ENCODE assay signal across 28 cellular contexts in the genomic region with DNA sequence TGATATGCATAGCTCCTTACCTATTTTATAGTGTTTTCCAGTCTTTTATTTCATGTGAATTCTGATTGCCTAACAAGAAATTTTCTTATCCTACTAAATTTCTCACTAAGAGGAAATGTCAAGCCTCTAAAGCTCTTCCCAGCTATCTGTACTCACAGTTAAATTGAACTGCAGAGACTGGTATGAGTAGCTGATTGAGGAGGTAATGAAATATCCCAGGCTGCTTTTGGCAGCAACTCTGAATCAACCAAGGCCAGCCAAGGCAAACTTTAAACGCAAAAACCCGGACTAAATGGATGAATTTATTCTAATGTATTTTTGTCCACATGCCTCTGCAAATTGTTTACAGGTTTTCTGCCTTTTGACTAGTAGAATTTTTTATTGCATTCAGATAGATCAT.
"Had no signal": no experiment of that assay in that cellular context is flagged by ENCODE, and none has a peak within 500 bp of the region (broad histone marks: within the 10 kb centered on the region; RNA-seq: fewer than 3 reads in every experiment).

No MANE protein-coding gene starts in this region.

- H3K27ac ChIP-seq: colonic mucosa, coronary artery, dorsolateral prefrontal cortex, epithelial cell of prostate, esophagus muscularis mucosa, esophagus squamous epithelium, foreskin keratinocyte, gastrocnemius medialis, gastroesophageal sphincter, heart left ventricle, heart right ventricle had no signal

- H3K27me3 ChIP-seq: colonic mucosa, esophagus muscularis mucosa, esophagus squamous epithelium, foreskin keratinocyte, gastrocnemius medialis, gastroesophageal sphincter, heart left ventricle, heart right ventricle had no signal

- H3K9me3 ChIP-seq: colonic mucosa, esophagus muscularis mucosa, esophagus squamous epithelium, gastrocnemius medialis, gastroesophageal sphincter, heart left ventricle had no signal

- DNase-seq: colonic mucosa; cortex of kidney; dermis blood vessel endothelial cell; dorsolateral prefrontal cortex; effector CD4-positive, alpha-beta T cell; effector CD8-positive, alpha-beta T cell; effector memory CD4-positive, alpha-beta T cell; effector memory CD8-positive, alpha-beta T cell; endodermal cell; erythroblast; esophagus squamous epithelium; foreskin fibroblast; foreskin keratinocyte; foreskin melanocyte; gastrocnemius medialis; glutamatergic neuron; head of caudate nucleus; heart left ventricle; heart right ventricle had no signal

- H3K4me1 ChIP-seq: colonic mucosa, esophagus muscularis mucosa, esophagus squamous epithelium, foreskin keratinocyte, gastrocnemius medialis, gastroesophageal sphincter, heart left ventricle, heart right ventricle had no signal

- FAIRE-seq: colon, endometrium, endothelial cell of umbilical vein, frontal cortex had no signal

- ATAC-seq: effector memory CD8-positive, alpha-beta T cell; esophagus mucosa; foreskin keratinocyte; gastrocnemius medialis; gastroesophageal sphincter; heart left ventricle; heart right ventricle had no signal

- H3K4me3 ChIP-seq: colonic mucosa, coronary artery, dorsolateral prefrontal cortex, esophagus muscularis mucosa, esophagus squamous epithelium, gastrocnemius medialis, gastroesophageal sphincter, heart left ventricle, heart right ventricle had no signal

- H3K36me3 ChIP-seq: colonic mucosa, esophagus muscularis mucosa, esophagus squamous epithelium, gastrocnemius medialis, gastroesophageal sphincter, heart left ventricle, heart right ventricle had no signal
